Comparison of ENCODE assay signal across 2 cellular contexts in genomic region chr3:183178833-183179549, GRCh38.
A peak's percentile ranks its signal among the peaks of the same experiment; 100 is the strongest.
TF ChIP-seq lines count a peak whose summit lies in the region.

No MANE protein-coding gene starts in this region.

TF ChIP-seq in HEK293, 187 proteins besides CTCF, POLR2A, EP300 and RAD21 (continued from another document and continues in another):
- TF ChIP-seq ZSCAN18 (tag by site-specific recombination; IDR thresholded peaks at IDR 0.05) (no peak), ZNF843 (tag by site-specific recombination; IDR thresholded peaks at IDR 0.05) (no peak), ZNF148 (tag by site-specific recombination; IDR thresholded peaks at IDR 0.05; ENCODE audit: borderline replicate concordance) (no peak), ZNF692 (tag by site-specific recombination; IDR thresholded peaks at IDR 0.05) (no peak), ZNF639 (tag by site-specific recombination; IDR thresholded peaks at IDR 0.05) (no peak), ZFP3 (tag by site-specific recombination; IDR thresholded peaks at IDR 0.05; ENCODE audit: low read depth) (no peak), PRDM10 (tag by site-specific recombination; IDR thresholded peaks at IDR 0.05) (peak; percentile 64), REPIN1 (tag by site-specific recombination; IDR thresholded peaks at IDR 0.05; ENCODE audit: low read depth) (no peak), ZNF549 (tag by site-specific recombination; IDR thresholded peaks at IDR 0.05) (no peak), ZNF785 (tag by site-specific recombination; IDR thresholded peaks at IDR 0.05) (no peak), ZNF777 (tag by site-specific recombination; IDR thresholded peaks at IDR 0.05; ENCODE audit: borderline replicate concordance) (no peak), ZNF529 (tag by site-specific recombination; IDR thresholded peaks at IDR 0.05; ENCODE audit: insufficient replicate concordance) (no peak), ZNF292 (tag by site-specific recombination; IDR thresholded peaks at IDR 0.05; ENCODE audit: borderline replicate concordance, low read depth) (no peak), ZBTB1 (tag by site-specific recombination; IDR thresholded peaks at IDR 0.05) (no peak), KLF9 (tag by site-specific recombination; IDR thresholded peaks at IDR 0.05; ENCODE audit: low read depth) (0 out of 2 replicates have a peak, but pooled peaks have one; percentile 33), ZNF629 (tag by site-specific recombination; IDR thresholded peaks at IDR 0.05) (no peak)

TF ChIP-seq in GM12878, 131 proteins besides CTCF, POLR2A, EP300 and RAD21 (continued from another document):
- TF ChIP-seq REST (IDR thresholded peaks at IDR 0.05; ENCODE audit: low read depth, low read length) (no peak), MYC (IDR thresholded peaks at IDR 0.05; ENCODE audit: insufficient read depth, insufficient read length, insufficient replicate concordance, low read length, severe bottlenecking) (no peak), ASH2L (IDR thresholded peaks at IDR 0.05; ENCODE audit: borderline replicate concordance, low read depth) (no peak), BHLHE40 (IDR thresholded peaks at IDR 0.05; ENCODE audit: borderline replicate concordance in 1 of 2, low read depth in 2 of 2, low read length in 1 of 2) (peak in 1 of 2 experiments; percentile 35; a peak in 1 of 4 replicates), IKZF1 (conservative IDR thresholded peaks at IDR 0.05) (peak; percentile 63), BMI1 (IDR thresholded peaks at IDR 0.05; ENCODE audit: borderline replicate concordance) (0 out of 2 replicates have a peak, but pooled peaks have one; percentile 3), IRF4 (IDR thresholded peaks at IDR 0.05; ENCODE audit: low read depth, low read length) (no peak), CBX5 (IDR thresholded peaks at IDR 0.05; ENCODE audit: low read depth) (no peak), NR2F1 (conservative IDR thresholded peaks at IDR 0.05) (peak; percentile 48), EGR1 (IDR thresholded peaks at IDR 0.05; ENCODE audit: borderline replicate concordance in 1 of 2, low read depth in 2 of 2, low read length in 2 of 2) (peak in 1 of 2 experiments; percentile 60; a peak in 1 of 3 replicates)
